In genomic region chr3:56870436-56870835, GRCh38 we compare ENCODE assay signal across 27 cellular contexts.
DNase-seq lines count a peak whose midpoint lies in the region; ATAC-seq, FAIRE-seq and TF ChIP-seq lines count a peak whose summit lies in the region.
"Had no signal": no experiment of that assay in that cellular context is flagged by ENCODE, and none has a peak within 500 bp of the region (broad histone marks: within the 10 kb centered on the region; RNA-seq: fewer than 3 reads in every experiment).

No MANE protein-coding gene starts in this region.

- intact Hi-C loops in activated CD4-positive, alpha-beta T cell treated with anti-CD3 and anti-CD28 coated beads for 36 hours (cut with DNase I, micrococcal nuclease), result loop anchor here in 1 of 2 experiments (10.0 kb wide), 1 partner anchor 724 kb away; the partner anchor contains the start of gene ARF4
- intact Hi-C loops in PC-3 (cut with micrococcal nuclease) (loop anchor here (10.0 kb wide), 1 partner anchor 166 kb away; no protein-coding TSS in a partner anchor), testis (cut with DNase I; ENCODE audit: low total_unique reads) (no loop called here)

- no peak for DNase-seq in activated CD4-positive, alpha-beta T cell treated with anti-CD3 and anti-CD28 coated beads for 36 hours
- DNase-seq in activated CD4-positive, alpha-beta T cell treated with anti-CD3 and anti-CD28 coated beads, Interleukin-2, amount 50 U/mL, for 4 hours, result no peak
- DNase-seq in D721Med (ENCODE audit: insufficient read length, low spot score) (no peak), PC-3 (peak; percentile 69), choroid plexus epithelial cell (ENCODE audit: low read depth) (peak; percentile 37), COLO829 (ENCODE audit: low spot score) (no peak), testis (no peak)
- DNase-seq: 8988T; activated gamma-delta T cell; AML-193; CD8-positive, alpha-beta T cell; cerebellar nuclear complex; DMS53; gastrocnemius medialis; KG1; NCI-H146; NCI-H2171; NCI-H526; stimulated activated CD4-positive, alpha-beta T cell treated with anti-CD3 and anti-CD28 coated beads, Interleukin-2, amount 100 ng/mL, for 24 hours had no signal

- peak; percentile 6 for FAIRE-seq in D721Med (lab: Jason Lieb, UNC)
- FAIRE-seq: GM12891 had no signal

- H3K27ac ChIP-seq in PC-3 (ENCODE audit: low read length) (no peak overlapping the region), testis (no peak overlapping the region)
- H3K27ac ChIP-seq: ascending aorta, epithelial cell of prostate, gastrocnemius medialis, RWPE1, skin epidermis had no signal

- H3K9me3 ChIP-seq in PC-3 (ENCODE audit: low read length), result no peaks in the 10 kb centered on the region
- no peaks in the 10 kb centered on the region for H3K9me3 ChIP-seq in testis
- H3K9me3 ChIP-seq: ascending aorta, gastrocnemius medialis, HAP-1 had no signal

- H3K4me2 ChIP-seq in PC-3 (ENCODE audit: low read length), result peak overlapping the region; percentile 57

- H3K27ac Mint-ChIP-seq in activated CD4-positive, alpha-beta T cell treated with anti-CD3 and anti-CD28 coated beads for 36 hours, result no peak overlapping the region
- H3K27ac Mint-ChIP-seq: CD8-positive, alpha-beta T cell; stimulated activated memory B cell treated with anti-CD40 and anti-IgM and Interleukin-4, amounts not matched to agents 10 μg/mL and 1 μg/mL and 100 μg/mL, for 72 hours had no signal

- no peaks in the 10 kb centered on the region for H3K9me2 ChIP-seq in PC-3 (replicated peaks; ENCODE audit: low read length)

- BruUV-seq in PC-3 (replicated peaks; lab: Mats Ljungman, UMichigan), result no TSS peak

- no peaks in the 10 kb centered on the region for H3K27me3 ChIP-seq in PC-3 (ENCODE audit: low read length)
- no peaks in the 10 kb centered on the region for H3K27me3 ChIP-seq in testis
- H3K27me3 ChIP-seq: ascending aorta, gastrocnemius medialis had no signal

- no peaks in the 10 kb centered on the region for H3K79me2 ChIP-seq in PC-3 (ENCODE audit: low read length)

- H3K27me3 Mint-ChIP-seq in activated CD4-positive, alpha-beta T cell treated with anti-CD3 and anti-CD28 coated beads for 36 hours, result no peaks in the 10 kb centered on the region
- H3K27me3 Mint-ChIP-seq: stimulated activated memory B cell treated with anti-CD40 and anti-IgM and Interleukin-4, amounts not matched to agents 10 μg/mL and 1 μg/mL and 100 μg/mL, for 72 hours had no signal

- H3K36me3 ChIP-seq in PC-3 (ENCODE audit: low read depth, low read length), result no peaks in the 10 kb centered on the region
- no peaks in the 10 kb centered on the region for H3K36me3 ChIP-seq in testis (ENCODE audit: low read depth, missing control alignments)
- H3K36me3 ChIP-seq: ascending aorta, gastrocnemius medialis, HAP-1 had no signal

- POLR2A ChIA-PET in activated CD4-positive, alpha-beta T cell treated with anti-CD3 and anti-CD28 coated beads for 36 hours (lab: Charles Lee), result no interaction called here
- POLR2A ChIA-PET in PC-3 (lab: Charles Lee; ENCODE audit: unreplicated experiment), result no interaction called here

- peaks cover 72% of the 10 kb centered on the region for H3K4me1 Mint-ChIP-seq in activated CD4-positive, alpha-beta T cell treated with anti-CD3 and anti-CD28 coated beads for 36 hours

- TF ChIP-seq CTCF in D721Med (IDR thresholded peaks at IDR 0.05; ENCODE audit: insufficient read depth, missing control alignments) (no peak), PC-3 (conservative IDR thresholded peaks at IDR 0.05; ENCODE audit: low read depth, low read length) (no peak), choroid plexus epithelial cell (conservative IDR thresholded peaks at IDR 0.05; ENCODE audit: low read depth, low read length) (no peak), testis (IDR thresholded peaks at IDR 0.05) (no peak)

- peak; percentile 23 for ATAC-seq in activated CD4-positive, alpha-beta T cell treated with anti-CD3 and anti-CD28 coated beads for 36 hours
- ATAC-seq in PC-3 (peak; percentile 54), HG03159 (IDR thresholded peaks at IDR 0.05; ENCODE audit: unreplicated experiment) (no peak)
- ATAC-seq: CD8-positive, alpha-beta T cell; gastrocnemius medialis; stimulated activated memory B cell treated with anti-CD40 and anti-IgM and Interleukin-4, amounts not matched to agents 10 μg/mL and 1 μg/mL and 100 μg/mL, for 72 hours had no signal

- no peaks in the 10 kb centered on the region for H3K36me3 Mint-ChIP-seq in activated CD4-positive, alpha-beta T cell treated with anti-CD3 and anti-CD28 coated beads for 36 hours (ENCODE audit: low read depth)
- H3K36me3 Mint-ChIP-seq: stimulated activated memory B cell treated with anti-CD40 and anti-IgM and Interleukin-4, amounts not matched to agents 10 μg/mL and 1 μg/mL and 100 μg/mL, for 72 hours had no signal

- no peak overlapping the region for H3K9ac ChIP-seq in PC-3 (ENCODE audit: low read length)

- CTCF ChIA-PET in activated CD4-positive, alpha-beta T cell treated with anti-CD3 and anti-CD28 coated beads for 36 hours (lab: Charles Lee), result no interaction called here
- CTCF ChIA-PET in PC-3 (lab: Charles Lee), result no interaction called here

- no peak for TF ChIP-seq POLR2A in testis (IDR thresholded peaks at IDR 0.05)

- H3K4me1 ChIP-seq in PC-3 (ENCODE audit: insufficient read depth, low read length) (peaks cover 22% of the 10 kb centered on the region), testis (peaks cover 8% of the 10 kb centered on the region)
- H3K4me1 ChIP-seq: ascending aorta, gastrocnemius medialis, HAP-1 had no signal

- H3K4me3 Mint-ChIP-seq in activated CD4-positive, alpha-beta T cell treated with anti-CD3 and anti-CD28 coated beads for 36 hours, result no peak overlapping the region
- H3K4me3 Mint-ChIP-seq: CD8-positive, alpha-beta T cell; stimulated activated memory B cell treated with anti-CD40 and anti-IgM and Interleukin-4, amounts not matched to agents 10 μg/mL and 1 μg/mL and 100 μg/mL, for 72 hours had no signal

- WGBS in testis, 2 donors, result 95 to 100% methylated on average over 1 of the region's 1 CpG

- no peaks in the 10 kb centered on the region for H3K9me3 Mint-ChIP-seq in activated CD4-positive, alpha-beta T cell treated with anti-CD3 and anti-CD28 coated beads for 36 hours (ENCODE audit: low read depth)
- H3K9me3 Mint-ChIP-seq: CD8-positive, alpha-beta T cell; stimulated activated memory B cell treated with anti-CD40 and anti-IgM and Interleukin-4, amounts not matched to agents 10 μg/mL and 1 μg/mL and 100 μg/mL, for 72 hours had no signal

- H3K4me3 ChIP-seq in PC-3 (ENCODE audit: low read length) (no peak overlapping the region), choroid plexus epithelial cell (ENCODE audit: low read depth, low read length) (no peak overlapping the region), testis (no peak overlapping the region)
- H3K4me3 ChIP-seq: ascending aorta, gastrocnemius medialis, HAP-1, skin epidermis had no signal

- H3F3A ChIP-seq in PC-3 (ENCODE audit: low read length, unreplicated experiment), result no peaks in the 10 kb centered on the region

- no peak overlapping the region for H2AFZ ChIP-seq in PC-3 (ENCODE audit: low read length)

- no peaks in the 10 kb centered on the region for H4K20me1 ChIP-seq in PC-3 (ENCODE audit: low read length)

Comparison
In these comparisons a context has a peak if more than half of its experiments do, and no peak if none do; other contexts are left out.
1. DNase-seq: peak in PC-3 (single experiment) and choroid plexus epithelial cell (single experiment); none in activated CD4-positive, alpha-beta T cell treated with anti-CD3 and anti-CD28 coated beads for 36 hours (single experiment), activated CD4-positive, alpha-beta T cell treated with anti-CD3 and anti-CD28 coated beads, Interleukin-2, amount 50 U/mL, for 4 hours (0 of 2), D721Med (single experiment), COLO829 (single experiment) and testis (single experiment).